ENCODE assay signal across 11 cellular contexts in genomic region chr18:12645751-12646203, GRCh38. TPM values are rescaled to one million over a fixed set of nuclear protein-coding genes. Genes with fewer than 3 reads are reported as not detected.
DNase-seq lines count a peak whose midpoint lies in the region; ATAC-seq and TF ChIP-seq lines count a peak whose summit lies in the region.
"Had no signal": no experiment of that assay in that cellular context is flagged by ENCODE, and none has a peak within 500 bp of the region (broad histone marks: within the 10 kb centered on the region; RNA-seq: fewer than 3 reads in every experiment).

No MANE protein-coding gene starts in this region.

- no peak overlapping the region for H4K5ac ChIP-seq in IMR-90 (ENCODE audit: low read depth, low read length)

- H2BK120ac ChIP-seq in IMR-90 (ENCODE audit: low read depth, low read length): no peak overlapping the region

- TF ChIP-seq POLR2A in IMR-90 (IDR thresholded peaks at IDR 0.05; ENCODE audit: low read depth, low read length): no peak
- no peak for TF ChIP-seq POLR2A in body of pancreas (IDR thresholded peaks at IDR 0.05)

- H2BK15ac ChIP-seq in IMR-90 (ENCODE audit: low read depth, low read length): no peak overlapping the region; the same call in 2 of the 3 replicates

- H3K9ac ChIP-seq in IMR-90 (ENCODE audit: low read depth, low read length) (no peak overlapping the region), skeletal muscle tissue (ENCODE audit: low read depth in 1 of 3, low read length in 3 of 3) (peak overlapping the region; percentile 65 to 80 (median 65))

- peak overlapping the region; percentile 80 for H2AK9ac ChIP-seq in IMR-90 (replicated peaks; ENCODE audit: low read depth, low read length, poor library complexity)

- no TSS peak for BruUV-seq in IMR-90 (replicated peaks; lab: Mats Ljungman, UMichigan)

- H2AFZ ChIP-seq in IMR-90 (replicated peaks; ENCODE audit: low read length, poor library complexity): no peak overlapping the region

- CTCF ChIA-PET in IMR-90 (lab: Yijun Ruan, JAX): no interaction called here

- no peak overlapping the region for H2BK5ac ChIP-seq in IMR-90 (ENCODE audit: low read depth, low read length, poor library complexity, severe bottlenecking)

- H3K27ac ChIP-seq in IMR-90 (ENCODE audit: insufficient read depth, low read length) (no peak overlapping the region), body of pancreas (no peak overlapping the region), skeletal muscle tissue (ENCODE audit: low read depth, low read length) (peak overlapping the region; percentile 80)
- H3K27ac ChIP-seq: pancreas had no signal

- H3K23ac ChIP-seq in IMR-90 (ENCODE audit: low read depth, low read length): no peak overlapping the region

- intact Hi-C loops in IMR-90 (cut with micrococcal nuclease): no loop called here
- intact Hi-C loops in body of pancreas (cut with DNase I): no loop called here

- dilution Hi-C loops in IMR-90 (cut with HindIII; ENCODE audit: low sequenced_read_pairs, unreplicated experiment): no loop called here

- DNase-seq in IMR-90 (peak; percentile 52), body of pancreas (peak in 3 of 4 donors; percentile 13 to 22 (median 17)), hippocampal formation (lab: John Stamatoyannopoulos, UW) (peak; percentile 21 to 30), NCI-H2227 treated with DMSO at 0.1 percent for 48 hours (lab: John Stamatoyannopoulos, UW) (no peak), Kasumi-1 (lab: John Stamatoyannopoulos, UW) (no peak)
- DNase-seq in activated naive CD4-positive, alpha-beta T cell treated with Interleukin-2 at 50 U/mL for 16 hours: no peak
- DNase-seq: activated T-cell treated with anti-CD3 and anti-CD28 coated beads, Interleukin-2, amount 50 U/mL, for 24 hours; pancreas; stimulated activated naive CD8-positive, alpha-beta T cell treated with anti-CD3 and anti-CD28 coated beads, Interleukin-15, amount 100 ng/mL, for 72 hours had no signal

- no peak overlapping the region for H3K4me2 ChIP-seq in IMR-90 (ENCODE audit: low read depth, low read length)

- POLR2A ChIA-PET in IMR-90 (lab: Charles Lee; ENCODE audit: unreplicated experiment): no interaction called here

- no peak overlapping the region for H3K56ac ChIP-seq in IMR-90 (ENCODE audit: extremely low read depth, insufficient read depth, low read length)

- peaks cover 13% of the 10 kb centered on the region for H3K9me1 ChIP-seq in IMR-90 (ENCODE audit: insufficient read depth, low read length)

- no peaks in the 10 kb centered on the region for H3K27me3 ChIP-seq in IMR-90 (ENCODE audit: control insufficient read depth, insufficient read depth, low read length)
- no peaks in the 10 kb centered on the region for H3K27me3 ChIP-seq in body of pancreas
- no peaks in the 10 kb centered on the region for H3K27me3 ChIP-seq in skeletal muscle tissue (ENCODE audit: control insufficient read depth in 3 of 3, insufficient read depth in 3 of 3, low read length in 3 of 3)
- H3K27me3 ChIP-seq: pancreas had no signal

- no peak overlapping the region for H4K91ac ChIP-seq in IMR-90 (ENCODE audit: insufficient read depth, low read depth, low read length)

- peak; percentile 38 for ATAC-seq in IMR-90 (ENCODE audit: low read depth)
- ATAC-seq in body of pancreas: peak; percentile 35
- no peak for ATAC-seq in GM21717 (IDR thresholded peaks at IDR 0.05; ENCODE audit: unreplicated experiment)
- ATAC-seq: stimulated activated naive CD8-positive, alpha-beta T cell treated with anti-CD3 and anti-CD28 coated beads, Interleukin-15, amount 100 ng/mL, for 72 hours had no signal

- no peak overlapping the region for H3K18ac ChIP-seq in IMR-90 (ENCODE audit: low read depth, low read length)

- TF ChIP-seq RAD21 in IMR-90 (IDR thresholded peaks at IDR 0.05; ENCODE audit: low read length): no peak

- H4K20me1 ChIP-seq in IMR-90 (ENCODE audit: insufficient read depth, low read length): peaks cover 24% of the 10 kb centered on the region; the same call in 1 of the 2 replicates

- peaks cover 13% of the 10 kb centered on the region for H3K4me1 ChIP-seq in IMR-90 (ENCODE audit: control insufficient read depth, insufficient read depth, low read length)
- peaks cover 15% of the 10 kb centered on the region for H3K4me1 ChIP-seq in body of pancreas
- peaks cover 8 to 19% (median 14%) of the 10 kb centered on the region in 3 donors for H3K4me1 ChIP-seq in skeletal muscle tissue (ENCODE audit: control insufficient read depth in 3 of 3, insufficient read depth in 3 of 3, low read length in 3 of 3)

- H3K79me1 ChIP-seq in IMR-90 (ENCODE audit: low read depth in 1 of 2, low read length in 2 of 2): peaks cover 20 to 73% of the 10 kb centered on the region in 2 experiments

- WGBS in IMR-90 (ENCODE audit: extremely low coverage in 2 of 2, insufficient read length in 1 of 2), 2 experiments: 82% methylated on average over 2 of the region's 10 CpGs; no CpG with 5 or more reads in 1 of the 2 experiments
- WGBS in body of pancreas, 2 donors: 52 to 54% methylated on average over 10 of the region's 10 CpGs

- in situ Hi-C loops in IMR-90 (cut with MboI; ENCODE audit: low sequenced_read_pairs): no loop called here

- H3K4me3 ChIP-seq in IMR-90 (ENCODE audit: insufficient read depth, low read depth, low read length) (no peak overlapping the region), body of pancreas (no peak overlapping the region), skeletal muscle tissue (ENCODE audit: low read length in 3 of 3) (peak overlapping the region; percentile 55 to 72 (median 69))
- H3K4me3 ChIP-seq: pancreas had no signal

- H3K14ac ChIP-seq in IMR-90 (replicated peaks; ENCODE audit: low read depth, low read length): peak overlapping the region; percentile 12; the same call in 1 of the 2 replicates

- no peaks in the 10 kb centered on the region for H3K9me3 ChIP-seq in IMR-90 (ENCODE audit: control insufficient read depth, insufficient read depth, low read length)
- no peaks in the 10 kb centered on the region for H3K9me3 ChIP-seq in body of pancreas
- no peaks in the 10 kb centered on the region for H3K9me3 ChIP-seq in skeletal muscle tissue (ENCODE audit: control insufficient read depth in 3 of 3, low read length in 3 of 3)
- H3K9me3 ChIP-seq: pancreas had no signal

- TF ChIP-seq CTCF in IMR-90 (conservative IDR thresholded peaks at IDR 0.05; ENCODE audit: low read depth, low read length) (no peak), body of pancreas (IDR thresholded peaks at IDR 0.05) (no peak)

- peak overlapping the region; percentile 2 for H3K4ac ChIP-seq in IMR-90 (ENCODE audit: low read depth, low read length)

- H2AK5ac ChIP-seq in IMR-90 (ENCODE audit: low read depth, low read length): peak overlapping the region; percentile 87

- peak overlapping the region in 1 of 2 experiments; percentile 55; a peak in 2 of 4 replicates for H4K8ac ChIP-seq in IMR-90 (ENCODE audit: low read depth in 2 of 2, low read length in 2 of 2)

- no peak overlapping the region for H2BK20ac ChIP-seq in IMR-90 (ENCODE audit: low read depth, low read length)

- H3K36me3 ChIP-seq in IMR-90 (ENCODE audit: control insufficient read depth, insufficient read depth, low read length): no peaks in the 10 kb centered on the region; the same call in 1 of the 2 replicates
- H3K36me3 ChIP-seq in body of pancreas (replicated peaks in 1 of 2; ENCODE audit: insufficient read depth in 1 of 2, low read depth in 2 of 2): no peaks in the 10 kb centered on the region
- no peaks in the 10 kb centered on the region for H3K36me3 ChIP-seq in skeletal muscle tissue (ENCODE audit: control insufficient read depth in 3 of 3, insufficient read depth in 3 of 3, low read length in 3 of 3)
- H3K36me3 ChIP-seq: pancreas had no signal

TF ChIP-seq in IMR-90, 13 proteins besides CTCF, POLR2A, EP300 and RAD21:
- TF ChIP-seq MXI1 (IDR thresholded peaks at IDR 0.05; ENCODE audit: borderline replicate concordance, low read depth, low read length) (0 out of 2 replicates have a peak, but pooled peaks have one; percentile 24), CHD1 (IDR thresholded peaks at IDR 0.05; ENCODE audit: low read depth, low read length) (no peak), SMC3 (IDR thresholded peaks at IDR 0.05; ENCODE audit: low read depth, low read length) (no peak)
- TF ChIP-seq, protein P1, sequence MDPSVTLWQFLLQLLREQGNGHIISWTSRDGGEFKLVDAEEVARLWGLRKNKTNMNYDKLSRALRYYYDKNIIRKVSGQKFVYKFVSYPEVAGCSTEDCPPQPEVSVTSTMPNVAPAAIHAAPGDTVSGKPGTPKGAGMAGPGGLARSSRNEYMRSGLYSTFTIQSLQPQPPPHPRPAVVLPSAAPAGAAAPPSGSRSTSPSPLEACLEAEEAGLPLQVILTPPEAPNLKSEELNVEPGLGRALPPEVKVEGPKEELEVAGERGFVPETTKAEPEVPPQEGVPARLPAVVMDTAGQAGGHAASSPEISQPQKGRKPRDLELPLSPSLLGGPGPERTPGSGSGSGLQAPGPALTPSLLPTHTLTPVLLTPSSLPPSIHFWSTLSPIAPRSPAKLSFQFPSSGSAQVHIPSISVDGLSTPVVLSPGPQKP (IDR thresholded peaks at IDR 0.05; ENCODE audit: borderline replicate concordance, low read depth, low read length): no peak

RNA-seq across cellular contexts. Expression of gene SPIRE1, which starts 12.1 kb away (rescaled TPM):
- total RNA-seq in IMR-90 (2012; rRNA removed) (28.3 and 31.4 TPM in 2 replicates), body of pancreas (10 to 100 TPM in 1 of 2 donors, 1 to 10 TPM in 1; 8.2 to 15.0 TPM), skeletal muscle tissue (15.1 TPM)
- 10.9 and 11.6 TPM in 2 replicates for polyA plus RNA-seq in IMR-90 (2012; rRNA removed)
- polyA plus RNA-seq in IMR-90 (2012; cell fraction: cytosol; rRNA removed): 3.9 and 8.2 TPM in 2 replicates
- polyA plus RNA-seq in IMR-90 (2012; cell fraction: nucleus; rRNA removed; ENCODE audit: low replicate concordance): 6.4 and 38.7 TPM in 2 replicates

RNA-seq across cellular contexts. Expression of gene CEP76, which starts 56.7 kb away (rescaled TPM):
- total RNA-seq in IMR-90 (2012; rRNA removed) (8.1 and 8.3 TPM in 2 replicates), body of pancreas (10 to 100 TPM in 1 of 2 donors, 1 to 10 TPM in 1; 6.2 to 10.2 TPM), skeletal muscle tissue (8.4 TPM)
- 4.8 and 5.1 TPM in 2 replicates for polyA plus RNA-seq in IMR-90 (2012; rRNA removed)
- polyA plus RNA-seq in IMR-90 (2012; cell fraction: cytosol; rRNA removed): 1.6 and 4.0 TPM in 2 replicates
- polyA plus RNA-seq in IMR-90 (2012; cell fraction: nucleus; rRNA removed; ENCODE audit: low replicate concordance): 2.7 and 5.1 TPM in 2 replicates

RNA-seq across cellular contexts. Expression of gene PSMG2, which starts 57.1 kb away (rescaled TPM):
- total RNA-seq in IMR-90 (2012; rRNA removed) (59.5 and 60.8 TPM in 2 replicates), body of pancreas (10 to 100 TPM in 1 of 2 donors, 1 to 10 TPM in 1; 8.2 to 36.8 TPM), skeletal muscle tissue (64.2 TPM)
- 30.4 and 34.4 TPM in 2 replicates for polyA plus RNA-seq in IMR-90 (2012; rRNA removed)
- polyA plus RNA-seq in IMR-90 (2012; cell fraction: cytosol; rRNA removed): 16.0 and 17.5 TPM in 2 replicates
- polyA plus RNA-seq in IMR-90 (2012; cell fraction: nucleus; rRNA removed; ENCODE audit: low replicate concordance): 5.7 and 26.1 TPM in 2 replicates

Comparison
In these comparisons a context has a peak if more than half of its experiments do, and no peak if none do; other contexts are left out.
1. DNase-seq: peak in IMR-90 (single experiment), body of pancreas (3 of 4) and hippocampal formation (2 of 2); none in NCI-H2227 treated with DMSO at 0.1 percent for 48 hours (single experiment), Kasumi-1 (0 of 2) and activated naive CD4-positive, alpha-beta T cell treated with Interleukin-2 at 50 U/mL for 16 hours (single experiment).
2. H3K4me3 ChIP-seq: peak in skeletal muscle tissue (3 of 3); none in IMR-90 (single experiment) and body of pancreas (0 of 2).